In genomic region chr3:229262-229661, GRCh38 we compare ENCODE assay signal across 1 cellular context.
TF ChIP-seq lines count a peak whose summit lies in the region.

No MANE protein-coding gene starts in this region.

TF ChIP-seq in HepG2, 621 proteins besides CTCF, POLR2A, EP300 and RAD21:
- TF ChIP-seq SKI (IDR thresholded peaks at IDR 0.05; ENCODE audit: partially characterized antibody): no peak
